Comparison of ENCODE assay signal across 12 cellular contexts in genomic region chr22:37221424-37222336, GRCh38. TPM values are rescaled to one million over a fixed set of nuclear protein-coding genes. Genes with fewer than 3 reads are reported as not detected.
A peak's percentile ranks its signal among the peaks of the same experiment; 100 is the strongest.
DNase-seq lines count a peak whose midpoint lies in the region; ATAC-seq, FAIRE-seq and TF ChIP-seq lines count a peak whose summit lies in the region.
"Had no signal": no experiment of that assay in that cellular context is flagged by ENCODE, and none has a peak within 500 bp of the region (broad histone marks: within the 10 kb centered on the region; RNA-seq: fewer than 3 reads in every experiment).

No MANE protein-coding gene starts in this region.

- TF ChIP-seq CTCF in CD14-positive monocyte (IDR thresholded peaks at IDR 0.05): no peak
- TF ChIP-seq CTCF in activated CD8-positive, alpha-beta T cell treated with anti-CD3 and anti-CD28 coated beads for 36 hours (IDR thresholded peaks at IDR 0.05): no peak

- POLR2A ChIA-PET in activated CD8-positive, alpha-beta T cell treated with anti-CD3 and anti-CD28 coated beads for 36 hours (lab: Charles Lee): interaction anchor here (1.1 to 5.3 kb wide), 9 partner anchors 8 to 142 kb away, joined by 3 to 61 read pairs (median 9); partner anchors contain the start of gene RAC2

- no peak for TF ChIP-seq POLR2A in GM12891 (IDR thresholded peaks at IDR 0.05; ENCODE audit: low read depth, low read length)

- H3K36me3 Mint-ChIP-seq in CD14-positive monocyte (peaks cover 40% of the 10 kb centered on the region in 2 donors), memory B cell (peaks cover 28% of the 10 kb centered on the region)
- peaks cover 74% of the 10 kb centered on the region for H3K36me3 Mint-ChIP-seq in activated CD8-positive, alpha-beta T cell treated with anti-CD3 and anti-CD28 coated beads for 36 hours (ENCODE audit: low read depth)
- H3K36me3 Mint-ChIP-seq: WTC11 had no signal

- H3K9me3 Mint-ChIP-seq in CD14-positive monocyte: peaks cover 1 to 11% (median 5%) of the 10 kb centered on the region in 7 donors
- peaks cover 22% of the 10 kb centered on the region for H3K9me3 Mint-ChIP-seq in activated CD8-positive, alpha-beta T cell treated with anti-CD3 and anti-CD28 coated beads for 36 hours
- peaks cover 4% of the 10 kb centered on the region for H3K9me3 Mint-ChIP-seq in memory B cell

- no peak for DNase-seq in CD14-positive monocyte (ENCODE audit: low spot score)
- DNase-seq in GM12891 (ENCODE audit: insufficient read length, low spot score): no peak
- DNase-seq in activated CD8-positive, alpha-beta T cell treated with anti-CD3 and anti-CD28 coated beads for 36 hours: peak; percentile 46
- no peak for DNase-seq in memory B cell (ENCODE audit: low spot score in 2 of 2)
- no peak for DNase-seq in cerebellar cortex (ENCODE audit: low spot score)
- DNase-seq in OCI-M1 (lab: John Stamatoyannopoulos, UW): no peak
- no peak for DNase-seq in NCI-H1105 (lab: John Stamatoyannopoulos, UW)
- DNase-seq: psoas muscle; stimulated activated CD4-positive, alpha-beta T cell treated with anti-CD3 and anti-CD28 coated beads, Interleukin-2, amount 100 ng/mL, for 48 hours had no signal

- peak overlapping the region; percentile 85 to 96 (median 91) for H3K27ac Mint-ChIP-seq in CD14-positive monocyte
- H3K27ac Mint-ChIP-seq in activated CD8-positive, alpha-beta T cell treated with anti-CD3 and anti-CD28 coated beads for 36 hours: peak overlapping the region; percentile 94
- peak overlapping the region; percentile 97 for H3K27ac Mint-ChIP-seq in memory B cell
- H3K27ac Mint-ChIP-seq: WTC11 had no signal

- no peak for ATAC-seq in activated CD8-positive, alpha-beta T cell treated with anti-CD3 and anti-CD28 coated beads for 36 hours
- ATAC-seq in memory B cell (ENCODE audit: low read depth): no peak
- no peak for ATAC-seq in HG03097 (IDR thresholded peaks at IDR 0.05; ENCODE audit: low FRiP score, unreplicated experiment)
- ATAC-seq: psoas muscle, WTC11 had no signal

- peak; percentile 66 for FAIRE-seq in GM12891 (lab: Jason Lieb, UNC)
- FAIRE-seq: colon had no signal

- peaks cover 3 to 11% (median 7%) of the 10 kb centered on the region in 3 donors for H3K27me3 Mint-ChIP-seq in CD14-positive monocyte (ENCODE audit: low read depth in 3 of 3)
- H3K27me3 Mint-ChIP-seq in activated CD8-positive, alpha-beta T cell treated with anti-CD3 and anti-CD28 coated beads for 36 hours: no peaks in the 10 kb centered on the region
- no peaks in the 10 kb centered on the region for H3K27me3 Mint-ChIP-seq in memory B cell

- H3K4me1 Mint-ChIP-seq in CD14-positive monocyte (peaks cover 76% of the 10 kb centered on the region), memory B cell (peaks cover 73% of the 10 kb centered on the region)
- H3K4me1 Mint-ChIP-seq in activated CD8-positive, alpha-beta T cell treated with anti-CD3 and anti-CD28 coated beads for 36 hours (ENCODE audit: low read depth): peaks cover 92% of the 10 kb centered on the region

- H3K4me3 Mint-ChIP-seq in CD14-positive monocyte (no peak overlapping the region), memory B cell (peak overlapping the region; percentile 39)
- H3K4me3 Mint-ChIP-seq in activated CD8-positive, alpha-beta T cell treated with anti-CD3 and anti-CD28 coated beads for 36 hours: peak overlapping the region; percentile 28
- H3K4me3 Mint-ChIP-seq: WTC11 had no signal

- CTCF ChIA-PET in activated CD8-positive, alpha-beta T cell treated with anti-CD3 and anti-CD28 coated beads for 36 hours (lab: Charles Lee): interaction anchor here (0.7 to 2.0 kb wide), 7 partner anchors 20 to 370 kb away, joined by 3 to 11 read pairs (median 5); partner anchors contain the start of gene RAC2

- intact Hi-C loops in CD14-positive monocyte (cut with micrococcal nuclease): no loop called here
- intact Hi-C loops in activated CD8-positive, alpha-beta T cell treated with anti-CD3 and anti-CD28 coated beads for 36 hours (cut with micrococcal nuclease): no loop called here

TF ChIP-seq in GM12891, 5 proteins besides CTCF, POLR2A, EP300 and RAD21:
- TF ChIP-seq POU2F2 (IDR thresholded peaks at IDR 0.05; ENCODE audit: low read depth, low read length): no peak
- no peak for TF ChIP-seq SPI1 (IDR thresholded peaks at IDR 0.05; ENCODE audit: low read depth, low read length)
- no peak for TF ChIP-seq PAX5 (IDR thresholded peaks at IDR 0.05; ENCODE audit: insufficient read depth, low read length, severe bottlenecking)
- no peak for TF ChIP-seq POLR2AphosphoS5 (IDR thresholded peaks at IDR 0.05; ENCODE audit: low read depth, low read length)
- no peak for TF ChIP-seq TAF1 (IDR thresholded peaks at IDR 0.05; ENCODE audit: low read depth, low read length)

RNA-seq across cellular contexts. Expression of gene SSTR3, which starts 9.4 kb away (rescaled TPM):
- polyA plus RNA-seq in CD14-positive monocyte: not detected
- 3.7 TPM for polyA plus RNA-seq in GM12891 (2012; ENCODE audit: low read depth, missing spikeins)
- 1 to 10 TPM; 7.9 to 8.5 TPM for total RNA-seq in activated CD8-positive, alpha-beta T cell treated with anti-CD3 and anti-CD28 coated beads for 36 hours
- total RNA-seq: psoas muscle had no signal

RNA-seq across cellular contexts. Expression of gene RAC2, which starts 22.4 kb away (rescaled TPM):
- polyA plus RNA-seq in CD14-positive monocyte: 100 to 1,000 TPM; 360 to 529 TPM
- 448 TPM for polyA plus RNA-seq in GM12891 (2012; ENCODE audit: low read depth, missing spikeins)
- 100 to 1,000 TPM; 699 to 717 TPM for total RNA-seq in activated CD8-positive, alpha-beta T cell treated with anti-CD3 and anti-CD28 coated beads for 36 hours

RNA-seq across cellular contexts. Expression of gene C1QTNF6, which starts 33.6 kb away (rescaled TPM):
- polyA plus RNA-seq in CD14-positive monocyte: under 1 TPM; 0.14 to 0.24 TPM
- 2.6 TPM for polyA plus RNA-seq in GM12891 (2012; ENCODE audit: low read depth, missing spikeins)
- 1 to 10 TPM; 6.4 TPM for total RNA-seq in activated CD8-positive, alpha-beta T cell treated with anti-CD3 and anti-CD28 coated beads for 36 hours

Comparison
In these comparisons a context has a peak if more than half of its experiments do, and no peak if none do; other contexts are left out.
1. H3K4me3 Mint-ChIP-seq: peak in activated CD8-positive, alpha-beta T cell treated with anti-CD3 and anti-CD28 coated beads for 36 hours (single experiment) and memory B cell (single experiment); none in CD14-positive monocyte (0 of 2).
2. Peak in every context shown above with its lines, with median percentiles within 50 percentile points of each other: H3K27ac Mint-ChIP-seq.